12 cellular contexts compared by ENCODE assay signal in genomic region chr15:69034352-69034751, GRCh38. TPM values are rescaled to one million over a fixed set of nuclear protein-coding genes. Genes with fewer than 3 reads are reported as not detected.
DNase-seq lines count a peak whose midpoint lies in the region; ATAC-seq, FAIRE-seq and TF ChIP-seq lines count a peak whose summit lies in the region.
"Had no signal": no experiment of that assay in that cellular context is flagged by ENCODE, and none has a peak within 500 bp of the region (broad histone marks: within the 10 kb centered on the region; RNA-seq: fewer than 3 reads in every experiment).

No MANE protein-coding gene starts in this region.

- no peaks in the 10 kb centered on the region for H3K27me3 ChIP-seq in endothelial cell of umbilical vein (ENCODE audit: control insufficient read depth in 2 of 2, insufficient read depth in 2 of 2, low read length in 2 of 2)
- H3K27me3 ChIP-seq: BLaER1 had no signal

- dilution Hi-C loops in endothelial cell of umbilical vein (cut with MboI; ENCODE audit: extremely low pct_ligation_motif_present, low sequenced_read_pairs) = no loop called here

- H3K4me1 Mint-ChIP-seq in activated T-cell treated with anti-CD3 and anti-CD28 coated beads, Interleukin-2, amount 50 U/mL, for 24 hours (ENCODE audit: low read depth) = peaks cover 17% of the 10 kb centered on the region
- no peaks in the 10 kb centered on the region for H3K4me1 Mint-ChIP-seq in stimulated activated effector memory CD8-positive, alpha-beta T cell treated with anti-CD3 and anti-CD28 coated beads, Interleukin-12 subunit alpha, Interleukin-12 subunit beta, amount 100 ng/mL, for 72 hours

- no peaks in the 10 kb centered on the region for H3K36me3 Mint-ChIP-seq in activated T-cell treated with anti-CD3 and anti-CD28 coated beads, Interleukin-2, amount 50 U/mL, for 24 hours (ENCODE audit: low read depth)
- no peaks in the 10 kb centered on the region for H3K36me3 Mint-ChIP-seq in stimulated activated effector memory CD8-positive, alpha-beta T cell treated with anti-CD3 and anti-CD28 coated beads, Interleukin-12 subunit alpha, Interleukin-12 subunit beta, amount 100 ng/mL, for 72 hours

- no peak for FAIRE-seq in endothelial cell of umbilical vein (lab: Jason Lieb, UNC)

- no peak overlapping the region for H3K9ac ChIP-seq in endothelial cell of umbilical vein (replicated peaks; ENCODE audit: extremely low read depth, insufficient read depth, low read length)
- H3K9ac ChIP-seq: BLaER1 had no signal

- TF ChIP-seq CTCF in NB4 (IDR thresholded peaks at IDR 0.05; ENCODE audit: low read depth, low read length) = no peak
- TF ChIP-seq CTCF in endothelial cell of umbilical vein (IDR thresholded peaks at IDR 0.05; ENCODE audit: extremely low read depth in 1 of 2, insufficient read depth in 1 of 2, low read depth in 1 of 2, low read length in 2 of 2) = no peak

- no peak overlapping the region for H3K4me3 ChIP-seq in NB4 (ENCODE audit: low read depth, low read length)
- no peak overlapping the region for H3K4me3 ChIP-seq in endothelial cell of umbilical vein (replicated peaks in 1 of 3; ENCODE audit: insufficient read depth in 1 of 3, low read depth in 1 of 3, low read length in 3 of 3)
- H3K4me3 ChIP-seq: BLaER1, heart left ventricle had no signal

- no peak for DNase-seq in activated T-cell treated with anti-CD3 and anti-CD28 coated beads, Interleukin-2, amount 50 U/mL, for 24 hours
- DNase-seq in activated T-cell treated with anti-CD3 and anti-CD28 coated beads for 4 hours (no peak), NB4 (ENCODE audit: low read depth) (peak; percentile 85), endothelial cell of umbilical vein (ENCODE audit: low read depth, low spot score) (no peak), NCI-H510A treated with DMSO at 0.1 percent for 48 hours (lab: John Stamatoyannopoulos, UW) (no peak)
- DNase-seq in stimulated activated effector memory CD8-positive, alpha-beta T cell treated with anti-CD3 and anti-CD28 coated beads, Interleukin-12 subunit alpha, Interleukin-12 subunit beta, amount 100 ng/mL, for 72 hours (ENCODE audit: low spot score in 2 of 2) = no peak
- DNase-seq: heart left ventricle, NCI-H1694 had no signal

- no peaks in the 10 kb centered on the region for H3K4me1 ChIP-seq in endothelial cell of umbilical vein (ENCODE audit: control insufficient read depth, extremely low read depth, insufficient read depth, low read length)

- CTCF ChIA-PET in endothelial cell of umbilical vein (lab: Charles Lee) = interaction anchor here (0.7 to 3.4 kb wide), 8 partner anchors 11 to 360 kb away, joined by 3 to 25 read pairs (median 3); no protein-coding TSS in a partner anchor

- H3K9me3 Mint-ChIP-seq in activated T-cell treated with anti-CD3 and anti-CD28 coated beads, Interleukin-2, amount 50 U/mL, for 24 hours = no peaks in the 10 kb centered on the region
- no peaks in the 10 kb centered on the region for H3K9me3 Mint-ChIP-seq in stimulated activated effector memory CD8-positive, alpha-beta T cell treated with anti-CD3 and anti-CD28 coated beads, Interleukin-12 subunit alpha, Interleukin-12 subunit beta, amount 100 ng/mL, for 72 hours

- no peak overlapping the region for H3K4me2 ChIP-seq in endothelial cell of umbilical vein (ENCODE audit: insufficient read depth, low read length)
- H3K4me2 ChIP-seq: BLaER1 had no signal

- H4K20me1 ChIP-seq in endothelial cell of umbilical vein (replicated peaks; ENCODE audit: control insufficient read depth, extremely low read depth, insufficient read depth, low read length) = no peaks in the 10 kb centered on the region
- H4K20me1 ChIP-seq: BLaER1 had no signal

- H3K79me2 ChIP-seq in endothelial cell of umbilical vein (ENCODE audit: control insufficient read depth, insufficient read depth, low read length) = no peaks in the 10 kb centered on the region

- peaks cover 65% of the 10 kb centered on the region for H3K27me3 Mint-ChIP-seq in activated T-cell treated with anti-CD3 and anti-CD28 coated beads, Interleukin-2, amount 50 U/mL, for 24 hours

- H3K27ac ChIP-seq in endothelial cell of umbilical vein (ENCODE audit: insufficient read depth, low read depth, low read length) = no peak overlapping the region
- H3K27ac ChIP-seq: BLaER1, heart left ventricle had no signal

- no peaks in the 10 kb centered on the region for H3K9me3 ChIP-seq in endothelial cell of umbilical vein (replicated peaks; ENCODE audit: control insufficient read depth, insufficient read depth, low read length)
- H3K9me3 ChIP-seq: BLaER1, heart left ventricle had no signal

- POLR2A ChIA-PET in endothelial cell of umbilical vein (lab: Charles Lee) = no interaction called here

- no peak for TF ChIP-seq POLR2A in NB4 (IDR thresholded peaks at IDR 0.05; ENCODE audit: extremely low read depth, insufficient read length)
- TF ChIP-seq POLR2A in endothelial cell of umbilical vein (IDR thresholded peaks at IDR 0.05; ENCODE audit: low read depth, low read length) = no peak

- intact Hi-C loops in endothelial cell of umbilical vein (cut with micrococcal nuclease) = no loop called here

- no peak overlapping the region for H3K4me3 Mint-ChIP-seq in activated T-cell treated with anti-CD3 and anti-CD28 coated beads, Interleukin-2, amount 50 U/mL, for 24 hours
- no peak overlapping the region for H3K4me3 Mint-ChIP-seq in stimulated activated effector memory CD8-positive, alpha-beta T cell treated with anti-CD3 and anti-CD28 coated beads, Interleukin-12 subunit alpha, Interleukin-12 subunit beta, amount 100 ng/mL, for 72 hours

- peak; percentile 80 for ATAC-seq in stimulated activated effector memory CD8-positive, alpha-beta T cell treated with anti-CD3 and anti-CD28 coated beads, Interleukin-12 subunit alpha, Interleukin-12 subunit beta, amount 100 ng/mL, for 72 hours
- no peak for ATAC-seq in HG03520 (IDR thresholded peaks at IDR 0.05; ENCODE audit: unreplicated experiment)
- ATAC-seq in GM18502 (IDR thresholded peaks at IDR 0.05; ENCODE audit: poor library complexity, unreplicated experiment) = no peak
- ATAC-seq: heart left ventricle had no signal

- BruUV-seq in endothelial cell of umbilical vein (replicated peaks; lab: Mats Ljungman, UMichigan) = no TSS peak

- no peak overlapping the region for H2AFZ ChIP-seq in endothelial cell of umbilical vein (ENCODE audit: low read depth, low read length)

- no peaks in the 10 kb centered on the region for H3K36me3 ChIP-seq in endothelial cell of umbilical vein (ENCODE audit: control insufficient read depth in 2 of 2, extremely low read depth in 1 of 2, insufficient read depth in 2 of 2, low read length in 2 of 2)
- H3K36me3 ChIP-seq: BLaER1, heart left ventricle had no signal

- H3K27ac Mint-ChIP-seq in activated T-cell treated with anti-CD3 and anti-CD28 coated beads, Interleukin-2, amount 50 U/mL, for 24 hours = peak overlapping the region; percentile 69
- no peak overlapping the region for H3K27ac Mint-ChIP-seq in stimulated activated effector memory CD8-positive, alpha-beta T cell treated with anti-CD3 and anti-CD28 coated beads, Interleukin-12 subunit alpha, Interleukin-12 subunit beta, amount 100 ng/mL, for 72 hours

- no peaks in the 10 kb centered on the region for H3K9me1 ChIP-seq in endothelial cell of umbilical vein (replicated peaks; ENCODE audit: control insufficient read depth, extremely low read depth, insufficient read depth, low read length)

TF ChIP-seq in endothelial cell of umbilical vein, 7 proteins besides CTCF, POLR2A, EP300 and RAD21:
- peak; percentile 51 for TF ChIP-seq FOS (IDR thresholded peaks at IDR 0.05; ENCODE audit: borderline replicate concordance, insufficient read depth, low read length)
- no peak for TF ChIP-seq JUN (IDR thresholded peaks at IDR 0.05; ENCODE audit: borderline replicate concordance, insufficient read depth, insufficient read length, low read depth)

RNA-seq across cellular contexts. Expression of gene NOX5, which starts 19.9 kb away (rescaled TPM):
- 0.07 TPM in 1 of 2 replicates, not detected in the other for total RNA-seq in endothelial cell of umbilical vein
- polyA plus RNA-seq in endothelial cell of umbilical vein = 0.08 and 0.14 TPM in 2 replicates
- polyA plus RNA-seq in endothelial cell of umbilical vein (2011; cell fraction: cytosol; rRNA removed) = 0.03 and 0.06 TPM in 2 replicates
- 0.33 and 0.53 TPM in 2 replicates for polyA plus RNA-seq in endothelial cell of umbilical vein (2011; cell fraction: nucleus; rRNA removed)
- polyA plus RNA-seq in endothelial cell of umbilical vein (2012) = 0.09 and 0.12 TPM in 2 replicates
- 0.06 and 0.39 TPM in 2 replicates for polyA minus RNA-seq in endothelial cell of umbilical vein
- 0.61 TPM for polyA minus RNA-seq in endothelial cell of umbilical vein (2011; cell fraction: cytosol; rRNA and poly(A)+ RNA removed)
- polyA minus RNA-seq in endothelial cell of umbilical vein (2011; cell fraction: nucleus; rRNA and poly(A)+ RNA removed) = 0.10 and 0.19 TPM in 2 replicates
- total RNA-seq: mononuclear cell had no signal
